Comparison of ENCODE assay signal across 27 cellular contexts in genomic region chr4:21979196-21979595, GRCh38. TPM values are rescaled to one million over a fixed set of nuclear protein-coding genes. Genes with fewer than 3 reads are reported as not detected.
DNase-seq lines count a peak whose midpoint lies in the region; ATAC-seq, FAIRE-seq and TF ChIP-seq lines count a peak whose summit lies in the region.
"Had no signal": no experiment of that assay in that cellular context is flagged by ENCODE, and none has a peak within 500 bp of the region (broad histone marks: within the 10 kb centered on the region; RNA-seq: fewer than 3 reads in every experiment).

No MANE protein-coding gene starts in this region.

- CTCF ChIA-PET in MCF 10A (lab: Yijun Ruan, JAX): interaction anchor here (0.7 kb wide), 1 partner anchor 1156 kb away, joined by 3 read pairs; no protein-coding TSS in a partner anchor

- no TSS peak for BruUV-seq in MCF 10A (replicated peaks; lab: Mats Ljungman, UMichigan)

- POLR2A ChIA-PET in MCF 10A (lab: Yijun Ruan, JAX): no interaction called here

- intact Hi-C loops in MCF 10A (cut with micrococcal nuclease): no loop called here
- intact Hi-C loops in activated T-helper 1 cell treated with anti-CD3 and anti-CD28 coated beads, Interleukin-12 subunit alpha, Interleukin-12 subunit beta, Interleukin-2, Interleukin-4 antibody, amounts not matched to agents 30 ng/mL and 10 ng/mL and 1 ng/mL, durations not matched to agents 14 hours and 24 hours and 36 hours (cut with micrococcal nuclease): no loop called here

- no peaks in the 10 kb centered on the region for H3K27me3 Mint-ChIP-seq in MCF 10A (ENCODE audit: insufficient read depth, unreplicated experiment)
- peaks cover 2% of the 10 kb centered on the region for H3K27me3 Mint-ChIP-seq in activated T-helper 1 cell treated with anti-CD3 and anti-CD28 coated beads, Interleukin-12 subunit alpha, Interleukin-12 subunit beta, Interleukin-2, Interleukin-4 antibody, amounts not matched to agents 30 ng/mL and 10 ng/mL and 1 ng/mL, durations not matched to agents 14 hours and 24 hours and 36 hours (ENCODE audit: insufficient read depth)
- H3K27me3 Mint-ChIP-seq: B cell; CD4-positive, alpha-beta T cell had no signal

- TF ChIP-seq CTCF in MCF 10A (IDR thresholded peaks at IDR 0.05; ENCODE audit: unreplicated experiment): no peak

- no peak for ATAC-seq in HG03442 (IDR thresholded peaks at IDR 0.05; ENCODE audit: unreplicated experiment)
- ATAC-seq: CD8-positive, alpha-beta T cell had no signal

- H3K4me1 Mint-ChIP-seq in MCF 10A (ENCODE audit: insufficient read depth, unreplicated experiment): no peaks in the 10 kb centered on the region
- no peaks in the 10 kb centered on the region for H3K4me1 Mint-ChIP-seq in activated T-helper 1 cell treated with anti-CD3 and anti-CD28 coated beads, Interleukin-12 subunit alpha, Interleukin-12 subunit beta, Interleukin-2, Interleukin-4 antibody, amounts not matched to agents 30 ng/mL and 10 ng/mL and 1 ng/mL, durations not matched to agents 14 hours and 24 hours and 36 hours (ENCODE audit: low read depth)
- H3K4me1 Mint-ChIP-seq: B cell had no signal

- H3K36me3 Mint-ChIP-seq in MCF 10A (ENCODE audit: insufficient read depth, unreplicated experiment): no peaks in the 10 kb centered on the region
- H3K36me3 Mint-ChIP-seq in activated T-helper 1 cell treated with anti-CD3 and anti-CD28 coated beads, Interleukin-12 subunit alpha, Interleukin-12 subunit beta, Interleukin-2, Interleukin-4 antibody, amounts not matched to agents 30 ng/mL and 10 ng/mL and 1 ng/mL, durations not matched to agents 14 hours and 24 hours and 36 hours (ENCODE audit: low read depth): no peaks in the 10 kb centered on the region
- H3K36me3 Mint-ChIP-seq: CD8-positive, alpha-beta T cell had no signal

- H3K4me3 Mint-ChIP-seq in MCF 10A (ENCODE audit: unreplicated experiment): no peak overlapping the region
- H3K4me3 Mint-ChIP-seq in activated T-helper 1 cell treated with anti-CD3 and anti-CD28 coated beads, Interleukin-12 subunit alpha, Interleukin-12 subunit beta, Interleukin-2, Interleukin-4 antibody, amounts not matched to agents 30 ng/mL and 10 ng/mL and 1 ng/mL, durations not matched to agents 14 hours and 24 hours and 36 hours: no peak overlapping the region
- H3K4me3 Mint-ChIP-seq: B cell; CD4-positive, alpha-beta T cell; CD8-positive, alpha-beta T cell had no signal

- no peak for FAIRE-seq in urothelium cell line (lab: Jason Lieb, UNC)
- FAIRE-seq: A204.1, GM12891, GM19239 had no signal

- DNase-seq in GM03348 (ENCODE audit: low spot score) (peak; percentile 7), M059J (ENCODE audit: low read depth) (peak; percentile 9), foreskin melanocyte (peak; percentile 88), urothelium cell line (ENCODE audit: low spot score) (peak; percentile 11), MCF 10A (ENCODE audit: unreplicated experiment) (no peak), NCI-H446 (lab: John Stamatoyannopoulos, UW) (no peak)
- no peak for DNase-seq in activated T-helper 1 cell treated with anti-CD3 and anti-CD28 coated beads, Interleukin-12 subunit alpha, Interleukin-12 subunit beta, Interleukin-2, Interleukin-4 antibody, amounts not matched to agents 30 ng/mL and 10 ng/mL and 1 ng/mL, durations not matched to agents 14 hours and 24 hours and 36 hours (ENCODE audit: low spot score)
- DNase-seq: 8988T; ACHN; CD4-positive, alpha-beta T cell; CD8-positive, alpha-beta T cell; COR-L47; DMS 273 treated with DMSO at 0.1 percent for 48 hours; DMS153; DMS53; DMS79; DND-41; EL; GDM1 had no signal

- H3K9me3 Mint-ChIP-seq in MCF 10A (ENCODE audit: unreplicated experiment): peaks cover 7% of the 10 kb centered on the region
- H3K9me3 Mint-ChIP-seq in activated T-helper 1 cell treated with anti-CD3 and anti-CD28 coated beads, Interleukin-12 subunit alpha, Interleukin-12 subunit beta, Interleukin-2, Interleukin-4 antibody, amounts not matched to agents 30 ng/mL and 10 ng/mL and 1 ng/mL, durations not matched to agents 14 hours and 24 hours and 36 hours: no peaks in the 10 kb centered on the region

- no peak overlapping the region for H3K27ac Mint-ChIP-seq in MCF 10A (ENCODE audit: low read depth, unreplicated experiment)
- H3K27ac Mint-ChIP-seq in activated T-helper 1 cell treated with anti-CD3 and anti-CD28 coated beads, Interleukin-12 subunit alpha, Interleukin-12 subunit beta, Interleukin-2, Interleukin-4 antibody, amounts not matched to agents 30 ng/mL and 10 ng/mL and 1 ng/mL, durations not matched to agents 14 hours and 24 hours and 36 hours: no peak overlapping the region
- H3K27ac Mint-ChIP-seq: B cell; CD4-positive, alpha-beta T cell; CD8-positive, alpha-beta T cell had no signal

RNA-seq across cellular contexts. Expression of gene KCNIP4, which starts 30.6 kb away (rescaled TPM):
- total RNA-seq in M059J (2014; rRNA removed; shearing (Covaris generic)): 0.15 TPM in 1 of 2 replicates, not detected in the other
- total RNA-seq in MCF 10A (2022): 0.91 and 4.6 TPM in 2 replicates
- not detected in 2 replicates for total RNA-seq in activated T-helper 1 cell treated with anti-CD3 and anti-CD28 coated beads, Interleukin-12 subunit alpha, Interleukin-12 subunit beta, Interleukin-2, Interleukin-4 antibody, amounts not matched to agents 30 ng/mL and 10 ng/mL and 1 ng/mL, durations not matched to agents 14 hours and 24 hours and 36 hours
- total RNA-seq: A673; B cell; CD4-positive, alpha-beta T cell; CD8-positive, alpha-beta T cell; Daoy; G401 had no signal

Comparison
In these comparisons a context has a peak if more than half of its experiments do, and no peak if none do; other contexts are left out.
1. DNase-seq: peak in GM03348 (single experiment), M059J (single experiment), foreskin melanocyte (single experiment) and urothelium cell line (single experiment); none in MCF 10A (single experiment), activated T-helper 1 cell treated with anti-CD3 and anti-CD28 coated beads, Interleukin-12 subunit alpha, Interleukin-12 subunit beta, Interleukin-2, Interleukin-4 antibody, amounts not matched to agents 30 ng/mL and 10 ng/mL and 1 ng/mL, durations not matched to agents 14 hours and 24 hours and 36 hours (single experiment) and NCI-H446 (0 of 2).